25 cellular contexts compared by ENCODE assay signal in genomic region chr2:168694876-168695275, GRCh38.
DNase-seq lines count a peak whose midpoint lies in the region; ATAC-seq and TF ChIP-seq lines count a peak whose summit lies in the region.
"Had no signal": no experiment of that assay in that cellular context is flagged by ENCODE, and none has a peak within 500 bp of the region (broad histone marks: within the 10 kb centered on the region; RNA-seq: fewer than 3 reads in every experiment).

No MANE protein-coding gene starts in this region.

- ATAC-seq in HG03280 (IDR thresholded peaks at IDR 0.05; ENCODE audit: unreplicated experiment) = no peak
- ATAC-seq: activated T-helper 17 cell treated with anti-CD3 and anti-CD28 coated beads, Interleukin-2, amount 50 U/mL, for 72 hours; esophagus mucosa; naive thymus-derived CD8-positive, alpha-beta T cell; right lobe of liver; Right ventricle myocardium inferior had no signal

- peak overlapping the region; percentile 11 for H3K27ac Mint-ChIP-seq in glutamatergic neuron (ENCODE audit: unreplicated experiment)
- H3K27ac Mint-ChIP-seq: activated naive CD4-positive, alpha-beta T cell treated with anti-CD3 and anti-CD28 coated beads, Interleukin-2, amount 10 ng/mL, durations not matched to agents 7 days and 5 days; activated T-helper 17 cell treated with anti-CD3 and anti-CD28 coated beads, Interleukin-2, amount 50 U/mL, for 72 hours; T-helper 2 cell treated with Interferon-gamma antibody and Interleukin-4, amounts not matched to agents 5 μg/mL and 100 μg/mL, for 36 hours had no signal

- TF ChIP-seq CTCF in glutamatergic neuron (IDR thresholded peaks at IDR 0.05; ENCODE audit: partially characterized antibody, unreplicated experiment) = no peak

- no peak overlapping the region for H3K4me3 Mint-ChIP-seq in glutamatergic neuron (ENCODE audit: unreplicated experiment)
- H3K4me3 Mint-ChIP-seq: activated naive CD4-positive, alpha-beta T cell treated with anti-CD3 and anti-CD28 coated beads, Interleukin-2, amount 10 ng/mL, durations not matched to agents 7 days and 5 days; activated T-helper 17 cell treated with anti-CD3 and anti-CD28 coated beads, Interleukin-2, amount 50 U/mL, for 72 hours; brain; naive thymus-derived CD8-positive, alpha-beta T cell; T-helper 2 cell treated with Interferon-gamma antibody and Interleukin-4, amounts not matched to agents 5 μg/mL and 100 μg/mL, for 36 hours had no signal

- H3K27me3 Mint-ChIP-seq in glutamatergic neuron (ENCODE audit: unreplicated experiment) = peaks cover 8% of the 10 kb centered on the region
- H3K27me3 Mint-ChIP-seq: activated naive CD4-positive, alpha-beta T cell treated with anti-CD3 and anti-CD28 coated beads, Interleukin-2, amount 10 ng/mL, durations not matched to agents 7 days and 5 days; activated T-helper 17 cell treated with anti-CD3 and anti-CD28 coated beads, Interleukin-2, amount 50 U/mL, for 72 hours; brain; naive thymus-derived CD8-positive, alpha-beta T cell had no signal

- peaks cover 10% of the 10 kb centered on the region for H3K36me3 Mint-ChIP-seq in glutamatergic neuron (ENCODE audit: unreplicated experiment)

- peaks cover 42% of the 10 kb centered on the region for H3K4me1 Mint-ChIP-seq in glutamatergic neuron (ENCODE audit: low read depth, unreplicated experiment)

- DNase-seq in DMS153 (lab: John Stamatoyannopoulos, UW) = peak; percentile 15
- DNase-seq in NCI-H1105 (lab: John Stamatoyannopoulos, UW) = peak; percentile 64
- peak; percentile 41 for DNase-seq in NCI-H510A (lab: John Stamatoyannopoulos, UW)
- DNase-seq in glutamatergic neuron = no peak
- no peak for DNase-seq in NCI-H2029 treated with DMSO at 0.1 percent for 48 hours (lab: John Stamatoyannopoulos, UW)
- DNase-seq in SHP77 treated with DMSO at 0.1 percent for 48 hours (lab: John Stamatoyannopoulos, UW) = no peak
- no peak for DNase-seq in NCI-H1694 (lab: John Stamatoyannopoulos, UW)
- DNase-seq: activated CD4-positive, alpha-beta T cell treated with anti-CD3 and anti-CD28 coated beads for 4 hours; activated naive CD4-positive, alpha-beta T cell treated with anti-CD3 and anti-CD28 coated beads, Interleukin-2, amount 10 ng/mL, durations not matched to agents 7 days and 5 days; cerebellar nuclear complex; EL; islet precursor cell; Kasumi-1; naive thymus-derived CD8-positive, alpha-beta T cell; NCI-H524; occipital lobe; right lobe of liver; stimulated activated CD4-positive, alpha-beta T cell treated with anti-CD3 and anti-CD28 coated beads, Interleukin-12 subunit alpha, Interleukin-12 subunit beta, amount 100 ng/mL, for 4 hours; stimulated activated CD4-positive, alpha-beta T cell treated with anti-CD3 and anti-CD28 coated beads, Interleukin-2, amount 100 ng/mL, for 48 hours had no signal

- peaks cover 16% of the 10 kb centered on the region for H3K9me3 Mint-ChIP-seq in glutamatergic neuron (ENCODE audit: unreplicated experiment)
- H3K9me3 Mint-ChIP-seq: activated naive CD4-positive, alpha-beta T cell treated with anti-CD3 and anti-CD28 coated beads, Interleukin-2, amount 10 ng/mL, durations not matched to agents 7 days and 5 days; activated T-helper 17 cell treated with anti-CD3 and anti-CD28 coated beads, Interleukin-2, amount 50 U/mL, for 72 hours; T-helper 2 cell treated with Interferon-gamma antibody and Interleukin-4, amounts not matched to agents 5 μg/mL and 100 μg/mL, for 36 hours had no signal

Comparison
In these comparisons a context has a peak if more than half of its experiments do, and no peak if none do; other contexts are left out.
1. DNase-seq: peak in DMS153 (single experiment), NCI-H1105 (single experiment) and NCI-H510A (single experiment); none in glutamatergic neuron (single experiment), NCI-H2029 treated with DMSO at 0.1 percent for 48 hours (single experiment), SHP77 treated with DMSO at 0.1 percent for 48 hours (single experiment) and NCI-H1694 (single experiment).